In genomic region chr2:178190938-178191910, GRCh38 we compare ENCODE assay signal across 15 cellular contexts. TPM values are rescaled to one million over a fixed set of nuclear protein-coding genes. Genes with fewer than 3 reads are reported as not detected.
A peak's percentile ranks its signal among the peaks of the same experiment; 100 is the strongest.
DNase-seq lines count a peak whose midpoint lies in the region; ATAC-seq and TF ChIP-seq lines count a peak whose summit lies in the region.
"Had no signal": no experiment of that assay in that cellular context is flagged by ENCODE, and none has a peak within 500 bp of the region (broad histone marks: within the 10 kb centered on the region; RNA-seq: fewer than 3 reads in every experiment).

No MANE protein-coding gene starts in this region.

- H3K4me3 Mint-ChIP-seq in CD4-positive, CD25-positive, alpha-beta regulatory T cell, result peak overlapping the region; percentile 1 to 58 (median 26)
- H3K4me3 Mint-ChIP-seq in chondrocyte (ENCODE audit: unreplicated experiment), result no peak overlapping the region

- peak in 2 of 3 donors; percentile 15 to 36 for DNase-seq in CD4-positive, CD25-positive, alpha-beta regulatory T cell
- DNase-seq in GM12865 (ENCODE audit: low read depth) (peak; percentile 25), OCI-M1 (lab: John Stamatoyannopoulos, UW) (peak; percentile 93), epithelial cell of esophagus (ENCODE audit: low read depth) (peak; percentile 63), NCI-H2081 (lab: John Stamatoyannopoulos, UW) (no peak), SW480 (ENCODE audit: low spot score) (no peak), NCI-H1417 (lab: John Stamatoyannopoulos, UW) (no peak), chondrocyte (ENCODE audit: low spot score) (no peak)
- DNase-seq: HCEC 1CT; NCI-H2171 treated with DMSO at 0.1 percent for 48 hours; psoas muscle; stimulated activated CD4-positive, alpha-beta T cell treated with anti-CD3 and anti-CD28 coated beads, Interleukin-4, amount 100 ng/mL, for 1 hour; stimulated activated naive CD4-positive, alpha-beta T cell treated with Interleukin-2 at 50 U/mL for 16 hours had no signal

- no peaks in the 10 kb centered on the region for H3K36me3 Mint-ChIP-seq in CD4-positive, CD25-positive, alpha-beta regulatory T cell
- no peaks in the 10 kb centered on the region for H3K36me3 Mint-ChIP-seq in chondrocyte (ENCODE audit: low read depth)
- H3K36me3 Mint-ChIP-seq: CD14-positive monocyte had no signal

- peaks cover 0 to 1% (median 0%) of the 10 kb centered on the region in 7 donors for H3K9me3 Mint-ChIP-seq in CD4-positive, CD25-positive, alpha-beta regulatory T cell
- no peaks in the 10 kb centered on the region for H3K9me3 Mint-ChIP-seq in chondrocyte (ENCODE audit: low read depth)

- peaks cover 0 to 13% (median 5%) of the 10 kb centered on the region in 4 donors for H3K4me1 Mint-ChIP-seq in CD4-positive, CD25-positive, alpha-beta regulatory T cell
- peaks cover 16% of the 10 kb centered on the region for H3K4me1 Mint-ChIP-seq in chondrocyte (ENCODE audit: low read depth)

- H3K27me3 ChIP-seq in CD4-positive, CD25-positive, alpha-beta regulatory T cell (ENCODE audit: control insufficient read depth, insufficient read depth, low read length), result peaks cover 35% of the 10 kb centered on the region

- H3K4me1 ChIP-seq in CD4-positive, CD25-positive, alpha-beta regulatory T cell (ENCODE audit: control insufficient read depth, insufficient read depth, low read length, poor library complexity, severe bottlenecking), result peaks cover 19% of the 10 kb centered on the region

- H3K27ac Mint-ChIP-seq in CD4-positive, CD25-positive, alpha-beta regulatory T cell, result no peak overlapping the region
- H3K27ac Mint-ChIP-seq in chondrocyte (ENCODE audit: unreplicated experiment), result no peak overlapping the region
- H3K27ac Mint-ChIP-seq: CD14-positive monocyte had no signal

- no peak overlapping the region for H3K27ac ChIP-seq in CD4-positive, CD25-positive, alpha-beta regulatory T cell (ENCODE audit: insufficient read depth, low read length, poor library complexity, severe bottlenecking)
- H3K27ac ChIP-seq: psoas muscle, VCaP had no signal

- H3K27me3 Mint-ChIP-seq in CD4-positive, CD25-positive, alpha-beta regulatory T cell, result peaks cover 45% of the 10 kb centered on the region
- H3K27me3 Mint-ChIP-seq in chondrocyte (ENCODE audit: low read depth), result no peaks in the 10 kb centered on the region

- H3K4me3 ChIP-seq in CD4-positive, CD25-positive, alpha-beta regulatory T cell (ENCODE audit: low read depth, low read length), result no peak overlapping the region
- no peak overlapping the region for H3K4me3 ChIP-seq in GM12865 (ENCODE audit: low read depth, low read length)
- no peak overlapping the region for H3K4me3 ChIP-seq in epithelial cell of esophagus (ENCODE audit: low read length)
- H3K4me3 ChIP-seq: psoas muscle had no signal

- no peaks in the 10 kb centered on the region for H3K9me3 ChIP-seq in CD4-positive, CD25-positive, alpha-beta regulatory T cell (ENCODE audit: control insufficient read depth in 2 of 2, low read length in 2 of 2)
- H3K9me3 ChIP-seq: psoas muscle had no signal

- H3K36me3 ChIP-seq in CD4-positive, CD25-positive, alpha-beta regulatory T cell (ENCODE audit: control insufficient read depth, insufficient read depth, low read length), result no peaks in the 10 kb centered on the region

- no peak for ATAC-seq in CD4-positive, CD25-positive, alpha-beta regulatory T cell (ENCODE audit: low read depth in 2 of 2)
- ATAC-seq: psoas muscle had no signal

- TF ChIP-seq CTCF in GM12865 (IDR thresholded peaks at IDR 0.05; ENCODE audit: insufficient read depth, low read depth, low read length, missing control alignments) (no peak), epithelial cell of esophagus (IDR thresholded peaks at IDR 0.05; ENCODE audit: insufficient read depth, low read depth, low read length, missing control alignments) (no peak), chondrocyte (IDR thresholded peaks at IDR 0.05) (no peak)

RNA-seq across cellular contexts. Expression of gene OSBPL6, which starts 3.1 kb away (rescaled TPM):
- not detected for total RNA-seq in CD4-positive, CD25-positive, alpha-beta regulatory T cell
- under 1 TPM in 1 of 4 donors, not detected in 3; 0.34 TPM for polyA plus RNA-seq in CD4-positive, CD25-positive, alpha-beta regulatory T cell
- 6.5 to 10.5 TPM (median 10.3 TPM) in 3 replicates for total RNA-seq in chondrocyte
- polyA plus RNA-seq: CD14-positive monocyte had no signal

Comparison
In these comparisons a context has a peak if more than half of its experiments do, and no peak if none do; other contexts are left out.
1. DNase-seq: peak in CD4-positive, CD25-positive, alpha-beta regulatory T cell (2 of 3), GM12865 (single experiment), OCI-M1 (single experiment) and epithelial cell of esophagus (single experiment); none in NCI-H2081 (0 of 2), SW480 (single experiment), NCI-H1417 (0 of 3) and chondrocyte (single experiment).